8 cellular contexts compared by ENCODE assay signal in genomic region chr3:197949191-197949766, GRCh38. TPM values are rescaled to one million over a fixed set of nuclear protein-coding genes. Genes with fewer than 3 reads are reported as not detected.
DNase-seq lines count a peak whose midpoint lies in the region; ATAC-seq and TF ChIP-seq lines count a peak whose summit lies in the region.

No MANE protein-coding gene starts in this region.

- POLR2A ChIA-PET in GM10248 (lab: Yijun Ruan, JAX), result interaction anchor here (0.5 kb wide), 1 partner anchor 29 kb away, joined by 3 read pairs; no protein-coding TSS in a partner anchor

- no peaks in the 10 kb centered on the region for H3K27me3 Mint-ChIP-seq in nephron (ENCODE audit: low read depth)

- no peaks in the 10 kb centered on the region for H3K9me3 Mint-ChIP-seq in nephron

- peak overlapping the region; percentile 97 to 98 (median 98) for H3K4me3 Mint-ChIP-seq in nephron

- H3K36me3 Mint-ChIP-seq in nephron (ENCODE audit: low read depth), result peaks cover 29% of the 10 kb centered on the region

- CTCF ChIA-PET in GM10248 (lab: Yijun Ruan, JAX), result interaction anchor here (0.9 to 1.3 kb wide), 2 partner anchors 10 to 46 kb away, joined by 3 to 5 read pairs; a partner anchor contains a TSS

- H3K27ac Mint-ChIP-seq in nephron, result peak overlapping the region; percentile 99

- H3K4me3 ChIP-seq in Jurkat, Clone E6-1 (ENCODE audit: low read length), result peak overlapping the region; percentile 89
- peak overlapping the region; percentile 79 for H3K4me3 ChIP-seq in coronary artery

- TF ChIP-seq CTCF in coronary artery (IDR thresholded peaks at IDR 0.05), result no peak
- TF ChIP-seq CTCF in nephron (IDR thresholded peaks at IDR 0.05; ENCODE audit: unreplicated experiment in 3 of 3), result no peak
- TF ChIP-seq CTCF in GM10248 (IDR thresholded peaks at IDR 0.05; ENCODE audit: control extremely low read depth, extremely low read depth, low read depth, missing control alignments), result no peak

- peak overlapping the region; percentile 68 to 92 for H3K27ac ChIP-seq in coronary artery

- DNase-seq in CD1c-positive myeloid dendritic cell (ENCODE audit: extremely low spot score) (peak; percentile 7), coronary artery (ENCODE audit: low spot score) (no peak), GM10248 (ENCODE audit: extremely low spot score) (no peak), amniotic stem cell (lab: John Stamatoyannopoulos, UW) (no peak)
- no peak for DNase-seq in Jurkat, Clone E6-1 (ENCODE audit: low read depth, low spot score)

- H3K4me1 Mint-ChIP-seq in nephron, result peaks cover 23% of the 10 kb centered on the region

- ATAC-seq in HG03571 (IDR thresholded peaks at IDR 0.05; ENCODE audit: unreplicated experiment), result no peak
- no peak for ATAC-seq in GM18519 (IDR thresholded peaks at IDR 0.05; ENCODE audit: low FRiP score, unreplicated experiment)

RNA-seq across cellular contexts. Expression of gene RPL35A, which starts 0.7 kb away (rescaled TPM):
- 2,429 TPM for polyA plus RNA-seq in Jurkat, Clone E6-1 (2012; ENCODE audit: insufficient read depth, insufficient read length)

RNA-seq across cellular contexts. Expression of gene LMLN, which starts 10.7 kb away (rescaled TPM):
- polyA plus RNA-seq in Jurkat, Clone E6-1 (2012; ENCODE audit: insufficient read depth, insufficient read length), result 5.4 TPM
